22 cellular contexts compared by ENCODE assay signal in the genomic region with DNA sequence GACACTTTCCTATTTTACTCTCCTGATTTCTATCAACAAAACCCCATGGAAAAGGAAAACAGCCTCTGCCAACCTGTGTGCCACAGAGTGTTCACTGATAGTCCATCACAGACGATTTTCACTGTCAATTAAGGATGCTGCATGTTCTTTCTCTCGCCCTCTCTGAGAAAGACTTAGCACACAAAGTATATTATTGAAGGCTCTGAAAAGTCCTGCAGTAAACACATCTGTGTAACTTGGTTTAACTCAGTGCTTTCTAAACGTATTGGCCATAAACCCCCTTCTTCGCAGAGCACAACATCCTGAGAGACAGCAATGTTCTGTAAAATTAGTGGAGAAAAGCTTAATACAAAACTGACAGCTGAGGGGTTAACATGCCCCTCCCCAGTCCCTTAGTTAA.
"Had no signal": no experiment of that assay in that cellular context is flagged by ENCODE, and none has a peak within 500 bp of the region (broad histone marks: within the 10 kb centered on the region; RNA-seq: fewer than 3 reads in every experiment).

No MANE protein-coding gene starts in this region.

- H3K9me3 ChIP-seq: colonic mucosa, esophagus muscularis mucosa, gastroesophageal sphincter, heart right ventricle, left lung, lower lobe of right lung, mucosa of descending colon had no signal

- H3K27ac ChIP-seq: colonic mucosa, esophagus muscularis mucosa, foreskin keratinocyte, gastroesophageal sphincter, heart right ventricle, left lung, lower lobe of right lung had no signal

- H3K4me3 Mint-ChIP-seq: dendritic cell treated with granulocyte-macrophage colony-stimulating factor and Interleukin-4, amounts not matched to agents 40 ng/mL and 50 ng/mL, for 4 days; mesothelial cell of epicardium had no signal

- H3K9me3 Mint-ChIP-seq: dendritic cell treated with granulocyte-macrophage colony-stimulating factor and Interleukin-4, amounts not matched to agents 40 ng/mL and 50 ng/mL, for 4 days; mesothelial cell of epicardium had no signal

- H3K27ac Mint-ChIP-seq: dendritic cell treated with granulocyte-macrophage colony-stimulating factor and Interleukin-4, amounts not matched to agents 40 ng/mL and 50 ng/mL, for 4 days; mesothelial cell of epicardium had no signal

- H3K36me3 ChIP-seq: colonic mucosa, esophagus muscularis mucosa, gastroesophageal sphincter, heart right ventricle, left lung, lower lobe of right lung had no signal

- H3K36me3 Mint-ChIP-seq: mesothelial cell of epicardium had no signal

- H3K27me3 ChIP-seq: colonic mucosa, esophagus muscularis mucosa, gastroesophageal sphincter, heart right ventricle, left lung had no signal

- H3K4me3 ChIP-seq: colonic mucosa, esophagus muscularis mucosa, gastroesophageal sphincter, heart right ventricle, left lung, lower lobe of right lung, mucosa of descending colon had no signal

- FAIRE-seq: endothelial cell of umbilical vein, frontal cortex, islet of Langerhans, keratinocyte had no signal

- H3K4me1 ChIP-seq: colonic mucosa, esophagus muscularis mucosa, foreskin keratinocyte, gastroesophageal sphincter, heart right ventricle, left lung, lower lobe of right lung had no signal

- ATAC-seq: foreskin keratinocyte, gastroesophageal sphincter, heart right ventricle, left cardiac atrium, left lung, left ventricle myocardium superior, lower lobe of right lung, mucosa of descending colon had no signal

- DNase-seq: colonic mucosa; cortex of kidney; effector CD4-positive, alpha-beta T cell; effector memory CD4-positive, alpha-beta T cell; foreskin keratinocyte; head of caudate nucleus; heart right ventricle; hippocampal formation; left cardiac atrium; left lung; left ventricle myocardium superior; lower lobe of right lung; mesenchymal stem cell; mucosa of descending colon had no signal
